Comparison of ENCODE assay signal across 39 cellular contexts in genomic region chr22:32417906-32418305, GRCh38. TPM values are rescaled to one million over a fixed set of nuclear protein-coding genes. Genes with fewer than 3 reads are reported as not detected.
"Had no signal": no experiment of that assay in that cellular context is flagged by ENCODE, and none has a peak within 500 bp of the region (broad histone marks: within the 10 kb centered on the region; RNA-seq: fewer than 3 reads in every experiment).

No MANE protein-coding gene starts in this region.

- H3K9me3 ChIP-seq: MG63 had no signal

- DNase-seq: Karpas-422, Kasumi-1, MG63, MM.1S, MV-4-11, NCI-H1048, NCI-H1092, NCI-H1092 treated with DMSO at 0.1 percent for 48 hours, NCI-H1105, NCI-H1105 treated with DMSO at 0.1 percent for 48 hours, NCI-H1417, NCI-H1417 treated with DMSO at 0.1 percent for 48 hours, NCI-H1436, NCI-H146, NCI-H1694, NCI-H1694 treated with DMSO at 0.1 percent for 48 hours, NCI-H187, NCI-H187 treated with DMSO at 0.1 percent for 48 hours, NCI-H1930, NCI-H2029, NCI-H2029 treated with DMSO at 0.1 percent for 48 hours, NCI-H2081, NCI-H2081 treated with DMSO at 0.1 percent for 48 hours, NCI-H2107, NCI-H2171, NCI-H2171 treated with DMSO at 0.1 percent for 48 hours, NCI-H2227 treated with DMSO at 0.1 percent for 48 hours, NCI-H226, NCI-H345, NCI-H446, NCI-H446 treated with DMSO at 0.1 percent for 48 hours, NCI-H510A, NCI-H510A treated with DMSO at 0.1 percent for 48 hours, NCI-H524, NCI-H524 treated with DMSO at 0.1 percent for 48 hours had no signal

- H3K36me3 ChIP-seq: MG63 had no signal

- H3K4me3 ChIP-seq: MG63 had no signal

RNA-seq across cellular contexts. Expression of gene BPIFC, which starts 46.3 kb away (rescaled TPM):
- total RNA-seq: LHCN-M2, M059J, MCF 10A, NCI-H460 had no signal
